ENCODE assay signal across 19 cellular contexts in genomic region chr5:38559427-38559826, GRCh38. TPM values are rescaled to one million over a fixed set of nuclear protein-coding genes. Genes with fewer than 3 reads are reported as not detected.
DNase-seq lines count a peak whose midpoint lies in the region; ATAC-seq, FAIRE-seq and TF ChIP-seq lines count a peak whose summit lies in the region.
"Had no signal": no experiment of that assay in that cellular context is flagged by ENCODE, and none has a peak within 500 bp of the region (broad histone marks: within the 10 kb centered on the region; RNA-seq: fewer than 3 reads in every experiment).

No MANE protein-coding gene starts in this region.

- in situ Hi-C loops in IMR-90 (cut with MboI; ENCODE audit: low sequenced_read_pairs): no loop called here
- in situ Hi-C loops in K562 (cut with MboI): no loop called here

- H3K27ac ChIP-seq in IMR-90 (ENCODE audit: insufficient read depth, low read length) (no peak overlapping the region), K562 (ENCODE audit: extremely low read depth, low read depth, low read length) (no peak overlapping the region), liver (ENCODE audit: low read depth in 1 of 2, low read length in 2 of 2) (no peak overlapping the region), smooth muscle cell (ENCODE audit: low read depth) (no peak overlapping the region)
- H3K27ac ChIP-seq: C4-2B had no signal

- H2BK20ac ChIP-seq in IMR-90 (ENCODE audit: low read depth, low read length): no peak overlapping the region

- no peak overlapping the region for H2BK120ac ChIP-seq in IMR-90 (ENCODE audit: low read depth, low read length)

- H3K4ac ChIP-seq in IMR-90 (ENCODE audit: low read depth, low read length): no peak overlapping the region

- peaks cover 13% of the 10 kb centered on the region for H3K4me1 Mint-ChIP-seq in stimulated activated naive CD8-positive, alpha-beta T cell treated with anti-CD3 and anti-CD28 coated beads, Interleukin-15, amount 100 ng/mL, for 72 hours

- H4K8ac ChIP-seq in IMR-90 (ENCODE audit: low read depth in 2 of 2, low read length in 2 of 2): no peak overlapping the region

- no peak for TF ChIP-seq EP300 in K562 (IDR thresholded peaks at IDR 0.05; ENCODE audit: low read length)

- no peak for FAIRE-seq in K562 (lab: Jason Lieb, UNC)
- FAIRE-seq: A204.1, GM12892, GM18507 had no signal

- no peaks in the 10 kb centered on the region for H3K9me1 ChIP-seq in IMR-90 (ENCODE audit: insufficient read depth, low read length)
- H3K9me1 ChIP-seq in K562 (ENCODE audit: control insufficient read depth, insufficient read depth, low read length): no peaks in the 10 kb centered on the region

- no peak for TF ChIP-seq POLR2A in IMR-90 (IDR thresholded peaks at IDR 0.05; ENCODE audit: low read depth, low read length)
- no peak for TF ChIP-seq POLR2A in K562 (conservative IDR thresholded peaks at IDR 0.05)

- H3K36me3 ChIP-seq in IMR-90 (ENCODE audit: control insufficient read depth, insufficient read depth, low read length): no peaks in the 10 kb centered on the region
- no peaks in the 10 kb centered on the region for H3K36me3 ChIP-seq in K562 (ENCODE audit: control insufficient read depth, insufficient read depth, low read length)
- H3K36me3 ChIP-seq in liver (ENCODE audit: control insufficient read depth in 4 of 4, insufficient read depth in 3 of 4, low read depth in 1 of 4, low read length in 3 of 4): no peaks in the 10 kb centered on the region
- no peaks in the 10 kb centered on the region for H3K36me3 ChIP-seq in smooth muscle cell (ENCODE audit: low read depth)

- H3K4me3 Mint-ChIP-seq in stimulated activated naive CD8-positive, alpha-beta T cell treated with anti-CD3 and anti-CD28 coated beads, Interleukin-15, amount 100 ng/mL, for 72 hours: no peak overlapping the region
- H3K4me3 Mint-ChIP-seq: CD4-positive, alpha-beta T cell had no signal

- peaks cover 5 to 10% of the 10 kb centered on the region in 2 experiments; a peak in 3 of 4 replicates for H3K79me1 ChIP-seq in IMR-90 (ENCODE audit: low read depth in 1 of 2, low read length in 2 of 2)

- no peak overlapping the region for H3K9ac ChIP-seq in IMR-90 (ENCODE audit: low read depth, low read length)
- H3K9ac ChIP-seq in K562 (ENCODE audit: insufficient read depth in 1 of 2, low read depth in 2 of 2, low read length in 2 of 2): no peak overlapping the region
- H3K9ac ChIP-seq in liver (ENCODE audit: low read depth in 1 of 2, low read length in 2 of 2): no peak overlapping the region
- no peak overlapping the region for H3K9ac ChIP-seq in smooth muscle cell (ENCODE audit: low read depth)

- H3K9me3 Mint-ChIP-seq in stimulated activated naive CD8-positive, alpha-beta T cell treated with anti-CD3 and anti-CD28 coated beads, Interleukin-15, amount 100 ng/mL, for 72 hours: no peaks in the 10 kb centered on the region
- H3K9me3 Mint-ChIP-seq: CD4-positive, alpha-beta T cell had no signal

- H3K18ac ChIP-seq in IMR-90 (ENCODE audit: low read depth, low read length): no peak overlapping the region

- H3K79me2 ChIP-seq in K562 (ENCODE audit: control insufficient read depth, insufficient read depth, low read length) (no peaks in the 10 kb centered on the region), smooth muscle cell (ENCODE audit: low read depth) (peaks cover 5% of the 10 kb centered on the region)

- DNase-seq in IMR-90 (no peak), K562 (ENCODE audit: extremely low read depth in 1 of 4, low spot score in 3 of 4) (no peak), smooth muscle cell (lab: John Stamatoyannopoulos, UW; ENCODE audit: unreplicated experiment) (no peak)
- no peak for DNase-seq in stimulated activated naive CD8-positive, alpha-beta T cell treated with anti-CD3 and anti-CD28 coated beads, Interleukin-15, amount 100 ng/mL, for 72 hours
- DNase-seq: AML-193; CD4-positive, alpha-beta T cell; DMS153; DMS79; GDM1; GOT3; H7; KBM-7 had no signal

- H3K4me1 ChIP-seq in IMR-90 (ENCODE audit: control insufficient read depth, insufficient read depth, low read length) (no peaks in the 10 kb centered on the region), K562 (replicated peaks in 1 of 2; ENCODE audit: control insufficient read depth in 2 of 2, insufficient read depth in 2 of 2, low read length in 2 of 2) (peaks cover 3 to 14% of the 10 kb centered on the region in 2 experiments; a peak in 3 of 5 replicates), liver (ENCODE audit: control insufficient read depth in 4 of 4, insufficient read depth in 4 of 4, low read length in 3 of 4) (peaks cover 1 to 13% (median 9%) of the 10 kb centered on the region in 4 donors), smooth muscle cell (ENCODE audit: low read depth) (peaks cover 11% of the 10 kb centered on the region)

- no peaks in the 10 kb centered on the region for H4K20me1 ChIP-seq in IMR-90 (ENCODE audit: insufficient read depth, low read length)
- no peaks in the 10 kb centered on the region for H4K20me1 ChIP-seq in K562 (replicated peaks; ENCODE audit: control insufficient read depth, insufficient read depth, low read length)
- H4K20me1 ChIP-seq in smooth muscle cell (ENCODE audit: low read depth): no peaks in the 10 kb centered on the region

- no peak overlapping the region for H3K14ac ChIP-seq in IMR-90 (replicated peaks; ENCODE audit: low read depth, low read length)

- H3F3A ChIP-seq in smooth muscle cell (ENCODE audit: low read depth): no peaks in the 10 kb centered on the region

- no peak overlapping the region for H2BK5ac ChIP-seq in IMR-90 (ENCODE audit: low read depth, low read length, poor library complexity, severe bottlenecking)

- no peak overlapping the region for H2BK15ac ChIP-seq in IMR-90 (ENCODE audit: low read depth, low read length)

- no peak overlapping the region for H4K5ac ChIP-seq in IMR-90 (ENCODE audit: low read depth, low read length)

- H3K27me3 Mint-ChIP-seq in stimulated activated naive CD8-positive, alpha-beta T cell treated with anti-CD3 and anti-CD28 coated beads, Interleukin-15, amount 100 ng/mL, for 72 hours: peaks cover 64% of the 10 kb centered on the region

- CTCF ChIA-PET in IMR-90 (lab: Yijun Ruan, JAX): no interaction called here
- CTCF ChIA-PET in K562 (lab: Yijun Ruan, JAX; ENCODE audit: low intra/inter-chr PET ratio): no interaction called here

- intact Hi-C loops in IMR-90 (cut with micrococcal nuclease): loop anchor here (5.0 to 10.0 kb wide), 3 partner anchors 103 to 365 kb away; no protein-coding TSS in a partner anchor
- intact Hi-C loops in K562 (cut with micrococcal nuclease): no loop called here

- H3K27me3 ChIP-seq in IMR-90 (ENCODE audit: control insufficient read depth, insufficient read depth, low read length) (peaks cover 10% of the 10 kb centered on the region), K562 (ENCODE audit: control insufficient read depth in 2 of 2, insufficient read depth in 2 of 2, low read length in 2 of 2) (peaks cover 9 to 10% of the 10 kb centered on the region in 2 experiments; a peak in 3 of 5 replicates), liver (ENCODE audit: control insufficient read depth in 4 of 4, insufficient read depth in 4 of 4, low read length in 3 of 4) (peaks cover 0 to 4% (median 2%) of the 10 kb centered on the region in 4 donors), smooth muscle cell (ENCODE audit: low read depth) (no peaks in the 10 kb centered on the region)

- BruUV-seq in IMR-90 (replicated peaks; lab: Mats Ljungman, UMichigan) (no TSS peak), K562 (replicated peaks; lab: Mats Ljungman, UMichigan) (no TSS peak)

- no peak overlapping the region for H3K4me3 ChIP-seq in IMR-90 (ENCODE audit: insufficient read depth, low read depth, low read length)
- no peak overlapping the region for H3K4me3 ChIP-seq in K562
- no peak overlapping the region for H3K4me3 ChIP-seq in liver (ENCODE audit: low read depth in 1 of 3, low read length in 3 of 3)
- H3K4me3 ChIP-seq in smooth muscle cell: no peak overlapping the region

- no peak overlapping the region for H3K27ac Mint-ChIP-seq in stimulated activated naive CD8-positive, alpha-beta T cell treated with anti-CD3 and anti-CD28 coated beads, Interleukin-15, amount 100 ng/mL, for 72 hours
- H3K27ac Mint-ChIP-seq: CD4-positive, alpha-beta T cell had no signal

- TF ChIP-seq CTCF in IMR-90 (conservative IDR thresholded peaks at IDR 0.05; ENCODE audit: low read depth, low read length): no peak
- TF ChIP-seq CTCF in K562 (IDR thresholded peaks at IDR 0.05 in 2 of 3, conservative IDR thresholded peaks at IDR 0.05 in 1 of 3; ENCODE audit: insufficient read depth in 2 of 3, low read depth in 1 of 3, low read length in 3 of 3): no peak
- TF ChIP-seq CTCF in liver (IDR thresholded peaks at IDR 0.05; ENCODE audit: low read depth, low read length, missing input control): no peak
- TF ChIP-seq CTCF in smooth muscle cell (IDR thresholded peaks at IDR 0.05; ENCODE audit: borderline replicate concordance, insufficient read depth, poor library complexity, severe bottlenecking): no peak

- dilution Hi-C loops in IMR-90 (cut with HindIII; ENCODE audit: low sequenced_read_pairs, unreplicated experiment): no loop called here

- ATAC-seq in IMR-90 (ENCODE audit: low read depth) (no peak), K562 (no peak), GM19324 (IDR thresholded peaks at IDR 0.05; ENCODE audit: low FRiP score, unreplicated experiment) (no peak)
- ATAC-seq in stimulated activated naive CD8-positive, alpha-beta T cell treated with anti-CD3 and anti-CD28 coated beads, Interleukin-15, amount 100 ng/mL, for 72 hours: no peak
- ATAC-seq: HCT116 had no signal

- 0 out of 2 replicates have a peak, but pooled peaks cover 1% of the 10 kb centered on the region for H3K9me3 ChIP-seq in IMR-90 (ENCODE audit: control insufficient read depth, insufficient read depth, low read length)
- H3K9me3 ChIP-seq in K562 (replicated peaks; ENCODE audit: control insufficient read depth, insufficient read depth, low read depth, low read length): no peaks in the 10 kb centered on the region
- H3K9me3 ChIP-seq in liver (ENCODE audit: control insufficient read depth in 4 of 4, low read length in 3 of 4): no peaks in the 10 kb centered on the region
- no peaks in the 10 kb centered on the region for H3K9me3 ChIP-seq in smooth muscle cell (replicated peaks; ENCODE audit: low read depth)

- no peak overlapping the region for H3K23ac ChIP-seq in IMR-90 (ENCODE audit: low read depth, low read length)

- H2AFZ ChIP-seq in IMR-90 (replicated peaks; ENCODE audit: low read length, poor library complexity) (no peak overlapping the region), K562 (ENCODE audit: low read depth, low read length) (no peak overlapping the region), smooth muscle cell (ENCODE audit: low read depth) (no peak overlapping the region)

- POLR2A ChIA-PET in IMR-90 (lab: Charles Lee; ENCODE audit: unreplicated experiment): no interaction called here
- POLR2A ChIA-PET in K562 (lab: Yijun Ruan, JAX): no interaction called here

- no CpG with 5 or more reads among the region's 3 CpGs for WGBS in IMR-90 (ENCODE audit: extremely low coverage in 2 of 2, insufficient read length in 1 of 2), 2 experiments
- WGBS in K562 (ENCODE audit: insufficient coverage, low coverage, missing lambda C conversion rate): 7% methylated on average over 3 of the region's 3 CpGs
- 15% methylated on average over 3 of the region's 3 CpGs for WGBS in liver
- WGBS in smooth muscle cell (ENCODE audit: low lambda C conversion rate): 81% methylated on average over 3 of the region's 3 CpGs

- TF ChIP-seq RAD21 in IMR-90 (IDR thresholded peaks at IDR 0.05; ENCODE audit: low read length) (no peak), K562 (CRISPR knock-in tag; conservative IDR thresholded peaks at IDR 0.05 in 1 of 2, IDR thresholded peaks at IDR 0.05 in 1 of 2) (no peak), liver (IDR thresholded peaks at IDR 0.05) (no peak)

- no peak overlapping the region for H2AK5ac ChIP-seq in IMR-90 (ENCODE audit: low read depth, low read length)

- H3K56ac ChIP-seq in IMR-90 (ENCODE audit: extremely low read depth, insufficient read depth, low read length): no peak overlapping the region

- no peak overlapping the region for H2AK9ac ChIP-seq in IMR-90 (replicated peaks; ENCODE audit: low read depth, low read length, poor library complexity)

- H3K4me2 ChIP-seq in IMR-90 (ENCODE audit: low read depth, low read length) (no peak overlapping the region), K562 (ENCODE audit: insufficient read depth, low read length) (no peak overlapping the region), smooth muscle cell (no peak overlapping the region)

- no peak overlapping the region for H4K91ac ChIP-seq in IMR-90 (ENCODE audit: insufficient read depth, low read depth, low read length)

RNA-seq across cellular contexts. Expression of gene LIFR, which starts 3.0 kb away (rescaled TPM):
- 10.4 and 13.9 TPM in 2 replicates for total RNA-seq in IMR-90 (2012; rRNA removed)
- polyA plus RNA-seq in IMR-90 (2012; rRNA removed): 1.6 and 1.9 TPM in 2 replicates
- polyA plus RNA-seq in IMR-90 (2012; cell fraction: cytosol; rRNA removed): 0.35 and 0.54 TPM in 2 replicates
- 0.50 and 4.3 TPM in 2 replicates for polyA plus RNA-seq in IMR-90 (2012; cell fraction: nucleus; rRNA removed; ENCODE audit: low replicate concordance)
- 6.4 and 14.6 TPM in 2 replicates for total RNA-seq in K562 (2011; cell fraction: chromatin; rRNA removed; ENCODE audit: low replicate concordance)
- total RNA-seq in K562 (2011; cell fraction: nucleolus; rRNA removed): 3.0 and 3.2 TPM in 2 replicates
- 3.6 and 9.8 TPM in 2 replicates for total RNA-seq in K562 (2011; cell fraction: nucleoplasm; rRNA removed)
- 3.8 TPM in 2 replicates for total RNA-seq in K562 (2014; rRNA removed)
- total RNA-seq in K562 (2014; rRNA removed; fragmentation: Illumina TruSeq; extraction: Trizol): 3.3 and 4.2 TPM in 2 replicates
- 3.1 and 3.4 TPM in 2 replicates for total RNA-seq in K562 (2015; rRNA removed; fragmentation: Illumina TruSeq; extraction: Trizol)
- 3.4 and 3.7 TPM in 2 replicates for total RNA-seq in K562 (2021)
- 0.74 and 5.7 TPM in 2 replicates for polyA plus RNA-seq in K562 (2011; rRNA removed)
- polyA plus RNA-seq in K562 (2011; cell fraction: cytosol; rRNA removed): 0.25 and 1.3 TPM in 2 replicates
- 0.87 and 4.5 TPM in 2 replicates for polyA plus RNA-seq in K562 (2011; cell fraction: nucleus; rRNA removed)
- polyA plus RNA-seq in K562 (2012): 2.1 and 2.2 TPM in 2 replicates
- polyA plus RNA-seq in K562 (2014; fragmentation: Illumina TruSeq; extraction: Trizol): 1.7 and 1.8 TPM in 2 replicates
- under 1 TPM; 0.43 to 0.61 TPM for polyA plus RNA-seq in K562 (2014; fragmentation: Nextera tagmentation; extraction: Ambion mirVana)
- polyA plus RNA-seq in K562 (2014; rRNA removed): 0.94 and 1.3 TPM in 2 replicates
- polyA minus RNA-seq in K562 (2011; rRNA and poly(A)+ RNA removed): 4.0 and 23.0 TPM in 2 replicates
- 1.4 and 7.7 TPM in 2 replicates for polyA minus RNA-seq in K562 (2011; cell fraction: cytosol; rRNA and poly(A)+ RNA removed)
- 3.1 and 7.5 TPM in 2 replicates for polyA minus RNA-seq in K562 (2011; cell fraction: nucleus; rRNA and poly(A)+ RNA removed)
- 10 to 100 TPM; 34.6 to 79.7 TPM for total RNA-seq in liver
- polyA plus RNA-seq in liver: 10 to 100 TPM; 10.5 to 31.0 TPM
- total RNA-seq in smooth muscle cell: 29.2 and 38.9 TPM in 2 replicates
- 14.3 and 17.7 TPM in 2 replicates for polyA plus RNA-seq in smooth muscle cell
